ENCODE assay signal across 1 cellular context in genomic region chr17:33874617-33875060, GRCh38.
A peak's percentile ranks its signal among the peaks of the same experiment; 100 is the strongest.
TF ChIP-seq lines count a peak whose summit lies in the region.

No MANE protein-coding gene starts in this region.

TF ChIP-seq in K562, 482 proteins besides CTCF, POLR2A, EP300 and RAD21 (continued from another document and continues in another):
- no peak for TF ChIP-seq GTF3C2 (IDR thresholded peaks at IDR 0.05; ENCODE audit: borderline replicate concordance, extremely low read depth, insufficient read length)
- 0 out of 4 replicates have a peak, but pooled peaks of 1 of the 2 experiments have one; percentile 56 for TF ChIP-seq MAZ (CRISPR knock-in tag; conservative IDR thresholded peaks at IDR 0.05 in 1 of 2, IDR thresholded peaks at IDR 0.05 in 1 of 2)
- TF ChIP-seq ZNF407 (IDR thresholded peaks at IDR 0.05; ENCODE audit: low read depth): no peak
- peak; percentile 100 for TF ChIP-seq NFIC (IDR thresholded peaks at IDR 0.05)
- TF ChIP-seq DIDO1 (tag; IDR thresholded peaks at IDR 0.05; ENCODE audit: low read depth): no peak
- peak; percentile 31 for TF ChIP-seq KDM5B (IDR thresholded peaks at IDR 0.05; ENCODE audit: insufficient replicate concordance, low read depth, low read length)
- no peak for TF ChIP-seq ATF1 (CRISPR knock-in tag; IDR thresholded peaks at IDR 0.05)
- TF ChIP-seq ATF1 (tag; IDR thresholded peaks at IDR 0.05): peak; percentile 74
- peak; percentile 67; the same call in 1 of the 2 replicates for TF ChIP-seq ATF7 (IDR thresholded peaks at IDR 0.05)
- peak; percentile 95 for TF ChIP-seq ZNF592 (IDR thresholded peaks at IDR 0.05)
- peak; percentile 83 for TF ChIP-seq MGA (IDR thresholded peaks at IDR 0.05)
- peak; percentile 90 for TF ChIP-seq CBFA2T2 (conservative IDR thresholded peaks at IDR 0.05)
- TF ChIP-seq XRCC3 (IDR thresholded peaks at IDR 0.05): no peak
- no peak for TF ChIP-seq ZNF134 (CRISPR knock-in tag; conservative IDR thresholded peaks at IDR 0.05)
- peak; percentile 96 for TF ChIP-seq ZEB2 (IDR thresholded peaks at IDR 0.05)
- TF ChIP-seq ZNF511 (CRISPR knock-in tag; IDR thresholded peaks at IDR 0.05): no peak
- TF ChIP-seq TFE3 (CRISPR knock-in tag; IDR thresholded peaks at IDR 0.05): peak; percentile 34; the same call in 1 of the 2 replicates
- TF ChIP-seq TBL1XR1 (IDR thresholded peaks at IDR 0.05; ENCODE audit: low read length in 2 of 2): peak; percentile 69 to 86; a peak in 3 of 4 replicates
- peak; percentile 25 for TF ChIP-seq TBP (optimal IDR thresholded peaks at IDR 0.05; ENCODE audit: low read depth, low read length)
- TF ChIP-seq ZNF589 (CRISPR knock-in tag; IDR thresholded peaks at IDR 0.05; ENCODE audit: low read depth): 0 out of 2 replicates have a peak, but pooled peaks have one; percentile 27
